In the genomic region with DNA sequence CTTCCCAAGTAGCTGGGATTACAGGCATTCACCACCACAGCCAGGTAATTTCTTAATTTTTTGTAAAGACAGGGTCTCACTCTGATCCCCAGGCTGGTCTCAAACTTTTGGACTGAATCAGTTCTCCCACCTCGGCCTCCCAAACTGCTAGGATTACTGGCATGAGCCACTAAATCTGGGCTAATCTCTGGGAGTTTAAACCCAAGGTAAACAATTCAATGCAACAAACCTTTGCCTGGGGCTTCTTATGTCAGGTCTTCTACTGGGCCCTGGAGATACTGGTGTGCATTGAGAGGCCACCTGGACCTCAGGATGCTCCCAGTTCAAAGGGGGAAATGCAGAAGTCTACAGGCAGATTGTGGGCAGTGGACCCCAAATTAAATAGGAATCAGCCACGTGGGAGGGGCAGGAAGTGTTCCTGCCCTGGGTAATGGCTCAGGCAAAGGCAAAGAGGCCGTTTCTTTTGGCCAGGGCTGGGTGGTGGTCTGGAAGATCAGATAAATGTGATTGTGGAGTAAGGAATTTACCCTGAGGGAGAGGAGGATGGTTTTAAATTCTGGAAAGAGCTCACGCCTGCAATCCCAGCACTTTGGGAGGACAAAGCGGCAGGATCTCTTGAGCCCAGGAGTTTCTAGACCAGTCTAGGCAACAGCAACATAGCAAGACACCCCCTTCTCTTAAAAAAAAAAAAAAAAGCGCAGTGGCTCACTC, we compare ENCODE assay signal across 12 cellular contexts. TPM values are rescaled to one million over a fixed set of nuclear protein-coding genes. Genes with fewer than 3 reads are reported as not detected.
A peak's percentile ranks its signal among the peaks of the same experiment; 100 is the strongest.
DNase-seq lines count a peak whose midpoint lies in the region; ATAC-seq and TF ChIP-seq lines count a peak whose summit lies in the region.
"Had no signal": no experiment of that assay in that cellular context is flagged by ENCODE, and none has a peak within 500 bp of the region (broad histone marks: within the 10 kb centered on the region; RNA-seq: fewer than 3 reads in every experiment).

No MANE protein-coding gene starts in this region.

- intact Hi-C loops in CD8-positive, alpha-beta T cell (cut with DNase I, micrococcal nuclease) = loop anchor here (2.0 to 10.0 kb wide), 3 partner anchors 75 to 409 kb away; a partner anchor contains a TSS
- intact Hi-C loops in activated T-helper 1 cell treated with anti-CD3 and anti-CD28 coated beads, Interleukin-12 subunit alpha, Interleukin-12 subunit beta, Interleukin-2, Interleukin-4 antibody, amounts not matched to agents 30 ng/mL and 10 ng/mL and 1 ng/mL, durations not matched to agents 14 hours and 24 hours and 36 hours (cut with micrococcal nuclease) = loop anchor here (5.0 to 10.0 kb wide), 4 partner anchors 57 to 549 kb away; a partner anchor contains a TSS
- intact Hi-C loops in naive thymus-derived CD4-positive, alpha-beta T cell (cut with micrococcal nuclease) = loop anchor here in 1 of 2 donors (1.0 to 10.0 kb wide), 3 partner anchors 59 to 209 kb away; a partner anchor contains a TSS

- peak overlapping the region; percentile 33 for H3K4me3 Mint-ChIP-seq in CD8-positive, alpha-beta T cell
- peak overlapping the region; percentile 33; the same call in 2 of the 3 replicates for H3K4me3 Mint-ChIP-seq in GM23338
- H3K4me3 Mint-ChIP-seq in activated T-helper 1 cell treated with anti-CD3 and anti-CD28 coated beads, Interleukin-12 subunit alpha, Interleukin-12 subunit beta, Interleukin-2, Interleukin-4 antibody, amounts not matched to agents 30 ng/mL and 10 ng/mL and 1 ng/mL, durations not matched to agents 14 hours and 24 hours and 36 hours = peak overlapping the region; percentile 66
- peak overlapping the region in 9 of 10 donors; percentile 50 to 75 (median 65) for H3K4me3 Mint-ChIP-seq in naive thymus-derived CD4-positive, alpha-beta T cell

- H3K9me3 ChIP-seq in CD8-positive, alpha-beta T cell (ENCODE audit: low read length) = no peaks in the 10 kb centered on the region
- no peaks in the 10 kb centered on the region for H3K9me3 ChIP-seq in naive thymus-derived CD4-positive, alpha-beta T cell (ENCODE audit: control insufficient read depth in 2 of 3, low read length in 3 of 3)
- H3K9me3 ChIP-seq: BLaER1 had no signal

- ATAC-seq in CD8-positive, alpha-beta T cell = no peak
- ATAC-seq in GM23338 = no peak
- ATAC-seq in naive thymus-derived CD4-positive, alpha-beta T cell = no peak
- no peak for ATAC-seq in GM19023 (IDR thresholded peaks at IDR 0.05; ENCODE audit: unreplicated experiment)
- no peak for ATAC-seq in GM21717 (IDR thresholded peaks at IDR 0.05; ENCODE audit: unreplicated experiment)
- no peak for ATAC-seq in HG03565 (IDR thresholded peaks at IDR 0.05; ENCODE audit: unreplicated experiment)

- no peaks in the 10 kb centered on the region for H3K36me3 Mint-ChIP-seq in CD8-positive, alpha-beta T cell
- peaks cover 14% of the 10 kb centered on the region for H3K36me3 Mint-ChIP-seq in GM23338 (ENCODE audit: low read depth)
- peaks cover 3% of the 10 kb centered on the region for H3K36me3 Mint-ChIP-seq in activated T-helper 1 cell treated with anti-CD3 and anti-CD28 coated beads, Interleukin-12 subunit alpha, Interleukin-12 subunit beta, Interleukin-2, Interleukin-4 antibody, amounts not matched to agents 30 ng/mL and 10 ng/mL and 1 ng/mL, durations not matched to agents 14 hours and 24 hours and 36 hours (ENCODE audit: low read depth)
- peaks cover 0 to 2% (median 0%) of the 10 kb centered on the region in 5 donors for H3K36me3 Mint-ChIP-seq in naive thymus-derived CD4-positive, alpha-beta T cell

- peak overlapping the region; percentile 43; the same call in 1 of the 2 replicates for H2AFZ ChIP-seq in GM23338

- peaks cover 8% of the 10 kb centered on the region for H3K4me1 ChIP-seq in CD8-positive, alpha-beta T cell (ENCODE audit: insufficient read depth, low read length)
- H3K4me1 ChIP-seq in GM23338 (ENCODE audit: insufficient read depth) = no peaks in the 10 kb centered on the region
- H3K4me1 ChIP-seq in naive thymus-derived CD4-positive, alpha-beta T cell (ENCODE audit: control insufficient read depth in 2 of 2, insufficient read depth in 2 of 2, low read length in 2 of 2) = peaks cover 3 to 8% of the 10 kb centered on the region in 2 donors

- POLR2A ChIA-PET in CD8-positive, alpha-beta T cell (lab: Charles Lee) = no interaction called here
- POLR2A ChIA-PET in naive thymus-derived CD4-positive, alpha-beta T cell (lab: Charles Lee) = no interaction called here

- no peak for DNase-seq in CD8-positive, alpha-beta T cell
- no peak for DNase-seq in GM23338 (ENCODE audit: low spot score)
- no peak for DNase-seq in activated T-helper 1 cell treated with anti-CD3 and anti-CD28 coated beads, Interleukin-12 subunit alpha, Interleukin-12 subunit beta, Interleukin-2, Interleukin-4 antibody, amounts not matched to agents 30 ng/mL and 10 ng/mL and 1 ng/mL, durations not matched to agents 14 hours and 24 hours and 36 hours (ENCODE audit: low spot score)
- DNase-seq in naive thymus-derived CD4-positive, alpha-beta T cell = no peak
- no peak for DNase-seq in hepatic stellate cell (ENCODE audit: low spot score)
- DNase-seq: activated CD4-positive, alpha-beta T cell treated with anti-CD3 and anti-CD28 coated beads for 4 hours; cerebellar nuclear complex; MV-4-11 had no signal

- peaks cover 4% of the 10 kb centered on the region; the same call in 1 of the 2 replicates for H4K20me1 ChIP-seq in GM23338 (replicated peaks; ENCODE audit: insufficient read depth)

- H3K9me2 ChIP-seq in GM23338 (ENCODE audit: insufficient read depth) = no peaks in the 10 kb centered on the region

- no peak overlapping the region for H3K4me2 ChIP-seq in GM23338

- H3K27ac ChIP-seq in CD8-positive, alpha-beta T cell (ENCODE audit: low read depth, low read length) = no peak overlapping the region
- H3K27ac ChIP-seq in GM23338 (ENCODE audit: low read depth) = no peak overlapping the region
- H3K27ac ChIP-seq in naive thymus-derived CD4-positive, alpha-beta T cell (ENCODE audit: low read depth, low read length) = no peak overlapping the region
- H3K27ac ChIP-seq: BLaER1 had no signal

- peaks cover 2% of the 10 kb centered on the region for H3K4me1 Mint-ChIP-seq in CD8-positive, alpha-beta T cell (ENCODE audit: low read depth)
- H3K4me1 Mint-ChIP-seq in GM23338 = peaks cover 6% of the 10 kb centered on the region; the same call in 2 of the 3 replicates
- peaks cover 23% of the 10 kb centered on the region for H3K4me1 Mint-ChIP-seq in activated T-helper 1 cell treated with anti-CD3 and anti-CD28 coated beads, Interleukin-12 subunit alpha, Interleukin-12 subunit beta, Interleukin-2, Interleukin-4 antibody, amounts not matched to agents 30 ng/mL and 10 ng/mL and 1 ng/mL, durations not matched to agents 14 hours and 24 hours and 36 hours (ENCODE audit: low read depth)
- peaks cover 0 to 28% (median 4%) of the 10 kb centered on the region in 7 donors for H3K4me1 Mint-ChIP-seq in naive thymus-derived CD4-positive, alpha-beta T cell

- H3K27me3 Mint-ChIP-seq in CD8-positive, alpha-beta T cell (ENCODE audit: low read depth) = peaks cover 21% of the 10 kb centered on the region
- peaks cover 21% of the 10 kb centered on the region for H3K27me3 Mint-ChIP-seq in GM23338 (ENCODE audit: insufficient read depth, low read depth, poor library complexity)
- H3K27me3 Mint-ChIP-seq in activated T-helper 1 cell treated with anti-CD3 and anti-CD28 coated beads, Interleukin-12 subunit alpha, Interleukin-12 subunit beta, Interleukin-2, Interleukin-4 antibody, amounts not matched to agents 30 ng/mL and 10 ng/mL and 1 ng/mL, durations not matched to agents 14 hours and 24 hours and 36 hours (ENCODE audit: insufficient read depth) = peaks cover 14% of the 10 kb centered on the region
- peaks cover 12 to 25% (median 14%) of the 10 kb centered on the region in 5 donors for H3K27me3 Mint-ChIP-seq in naive thymus-derived CD4-positive, alpha-beta T cell

- no peak overlapping the region for H3K4me3 ChIP-seq in CD8-positive, alpha-beta T cell (ENCODE audit: low read depth, low read length)
- H3K4me3 ChIP-seq in GM23338 = no peak overlapping the region
- no peak overlapping the region for H3K4me3 ChIP-seq in naive thymus-derived CD4-positive, alpha-beta T cell (ENCODE audit: low read length)

- CTCF ChIA-PET in CD8-positive, alpha-beta T cell (lab: Charles Lee) = no interaction called here
- CTCF ChIA-PET in naive thymus-derived CD4-positive, alpha-beta T cell (lab: Charles Lee) = interaction anchor here (0.6 kb wide), 2 partner anchors 429 to 1452 kb away, joined by 3 to 4 read pairs; no protein-coding TSS in a partner anchor

- H3K27ac Mint-ChIP-seq in CD8-positive, alpha-beta T cell = no peak overlapping the region
- H3K27ac Mint-ChIP-seq in GM23338 = no peak overlapping the region
- H3K27ac Mint-ChIP-seq in activated T-helper 1 cell treated with anti-CD3 and anti-CD28 coated beads, Interleukin-12 subunit alpha, Interleukin-12 subunit beta, Interleukin-2, Interleukin-4 antibody, amounts not matched to agents 30 ng/mL and 10 ng/mL and 1 ng/mL, durations not matched to agents 14 hours and 24 hours and 36 hours = no peak overlapping the region
- H3K27ac Mint-ChIP-seq in naive thymus-derived CD4-positive, alpha-beta T cell = peak overlapping the region in 1 of 9 donors; percentile 12

- no peak for TF ChIP-seq CTCF in CD8-positive, alpha-beta T cell (IDR thresholded peaks at IDR 0.05)
- no peak for TF ChIP-seq CTCF in GM23338 (conservative IDR thresholded peaks at IDR 0.05; ENCODE audit: low read depth in 2 of 2)

- peaks cover 34% of the 10 kb centered on the region for H3K79me2 ChIP-seq in GM23338 (replicated peaks; ENCODE audit: insufficient read depth)

- no peaks in the 10 kb centered on the region for H3K9me3 Mint-ChIP-seq in CD8-positive, alpha-beta T cell
- H3K9me3 Mint-ChIP-seq in GM23338 = no peaks in the 10 kb centered on the region
- H3K9me3 Mint-ChIP-seq in activated T-helper 1 cell treated with anti-CD3 and anti-CD28 coated beads, Interleukin-12 subunit alpha, Interleukin-12 subunit beta, Interleukin-2, Interleukin-4 antibody, amounts not matched to agents 30 ng/mL and 10 ng/mL and 1 ng/mL, durations not matched to agents 14 hours and 24 hours and 36 hours = no peaks in the 10 kb centered on the region
- H3K9me3 Mint-ChIP-seq in naive thymus-derived CD4-positive, alpha-beta T cell = no peaks in the 10 kb centered on the region

- peaks cover 10% of the 10 kb centered on the region for H3K27me3 ChIP-seq in CD8-positive, alpha-beta T cell (ENCODE audit: insufficient read depth, low read length)
- peaks cover 11% of the 10 kb centered on the region for H3K27me3 ChIP-seq in GM23338 (ENCODE audit: insufficient read depth)
- peaks cover 0 to 3% of the 10 kb centered on the region in 2 donors for H3K27me3 ChIP-seq in naive thymus-derived CD4-positive, alpha-beta T cell (ENCODE audit: control insufficient read depth in 2 of 2, insufficient read depth in 2 of 2, low read length in 2 of 2)
- H3K27me3 ChIP-seq: BLaER1 had no signal

- no peaks in the 10 kb centered on the region for H3F3A ChIP-seq in GM23338 (replicated peaks; ENCODE audit: low read depth)

- H3K36me3 ChIP-seq in CD8-positive, alpha-beta T cell (ENCODE audit: insufficient read depth, low read length) = no peaks in the 10 kb centered on the region
- no peaks in the 10 kb centered on the region for H3K36me3 ChIP-seq in GM23338 (ENCODE audit: insufficient read depth)
- H3K36me3 ChIP-seq in naive thymus-derived CD4-positive, alpha-beta T cell (ENCODE audit: control insufficient read depth in 2 of 3, insufficient read depth in 3 of 3, low read length in 3 of 3) = no peaks in the 10 kb centered on the region

RNA-seq across cellular contexts. Expression of a gene that starts 1.3 kb away (rescaled TPM):
- total RNA-seq in CD8-positive, alpha-beta T cell = 1 to 10 TPM in 1 of 2 experiments, under 1 TPM in 1; 0.49 to 1.1 TPM
- 95.3 and 131 TPM in 2 replicates for total RNA-seq in GM23338 (2014; rRNA removed; shearing (Covaris generic))
- 71.7 and 72.3 TPM in 2 replicates for polyA plus RNA-seq in GM23338 (2016; fragmentation: Nextera tagmentation; extraction: Ambion mirVana)
- 95.1 and 95.5 TPM in 2 replicates for total RNA-seq in activated T-helper 1 cell treated with anti-CD3 and anti-CD28 coated beads, Interleukin-12 subunit alpha, Interleukin-12 subunit beta, Interleukin-2, Interleukin-4 antibody, amounts not matched to agents 30 ng/mL and 10 ng/mL and 1 ng/mL, durations not matched to agents 14 hours and 24 hours and 36 hours
- total RNA-seq in naive thymus-derived CD4-positive, alpha-beta T cell = 10 to 100 TPM in 1 of 5 experiments, 1 to 10 TPM in 1, under 1 TPM in 1, not detected in 2; 0.58 to 69.7 (median 2.7) TPM
- polyA plus RNA-seq in naive thymus-derived CD4-positive, alpha-beta T cell = not detected
